ENCODE assay signal across 18 cellular contexts in genomic region chr3:171890398-171890797, GRCh38. TPM values are rescaled to one million over a fixed set of nuclear protein-coding genes. Genes with fewer than 3 reads are reported as not detected.
A peak's percentile ranks its signal among the peaks of the same experiment; 100 is the strongest.
DNase-seq lines count a peak whose midpoint lies in the region; ATAC-seq and TF ChIP-seq lines count a peak whose summit lies in the region.
"Had no signal": no experiment of that assay in that cellular context is flagged by ENCODE, and none has a peak within 500 bp of the region (broad histone marks: within the 10 kb centered on the region; RNA-seq: fewer than 3 reads in every experiment).

No MANE protein-coding gene starts in this region.

- peak; percentile 23 for DNase-seq in mammary epithelial cell
- no peak for DNase-seq in breast epithelium (ENCODE audit: low spot score in 2 of 2)
- DNase-seq in kidney tubule cell (ENCODE audit: low spot score), result peak; percentile 26
- DNase-seq in stimulated activated naive CD8-positive, alpha-beta T cell treated with anti-CD3 and anti-CD28 coated beads, Interleukin-15, Interleukin-2, amounts not matched to agents 100 U/mL and 50 U/mL, for 24 hours, result no peak
- DNase-seq in D341Med (ENCODE audit: low spot score), result no peak
- DNase-seq: H7, NCI-H1417, NCI-H187 treated with DMSO at 0.1 percent for 48 hours, NCI-H226, NCI-H524, NCI-H82, PC-9, SIG-M5 had no signal

- H3K27me3 ChIP-seq in mammary epithelial cell (ENCODE audit: insufficient read depth, low read length) (no peaks in the 10 kb centered on the region), breast epithelium (no peaks in the 10 kb centered on the region)

- H3K4me1 ChIP-seq in mammary epithelial cell (ENCODE audit: insufficient read depth, low read length), result no peaks in the 10 kb centered on the region
- H3K4me1 ChIP-seq in breast epithelium, result no peaks in the 10 kb centered on the region

- no peaks in the 10 kb centered on the region for H3K9me3 ChIP-seq in mammary epithelial cell (replicated peaks; ENCODE audit: insufficient read depth, low read length)
- H3K9me3 ChIP-seq in breast epithelium, result no peaks in the 10 kb centered on the region

- CTCF ChIA-PET in mammary epithelial cell (lab: Charles Lee; ENCODE audit: low non-redundant PET), result no interaction called here

- peak; percentile 82 for ATAC-seq in activated T-helper 17 cell treated with anti-CD3 and anti-CD28 coated beads, Interleukin-2, amount 50 U/mL, for 72 hours (replicated peaks)
- peak; percentile 73 for ATAC-seq in stimulated activated naive CD8-positive, alpha-beta T cell treated with anti-CD3 and anti-CD28 coated beads, Interleukin-15, Interleukin-2, amounts not matched to agents 100 U/mL and 50 U/mL, for 24 hours
- no peak for ATAC-seq in HG03432 (IDR thresholded peaks at IDR 0.05; ENCODE audit: unreplicated experiment)

- H3K27ac ChIP-seq in mammary epithelial cell (ENCODE audit: insufficient read depth, low read depth, low read length) (no peak overlapping the region), breast epithelium (no peak overlapping the region)
- H3K27ac ChIP-seq: PC-9, RWPE1 had no signal

- H3K4me1 Mint-ChIP-seq in activated T-helper 17 cell treated with anti-CD3 and anti-CD28 coated beads, Interleukin-2, amount 50 U/mL, for 72 hours, result no peaks in the 10 kb centered on the region

- no peak overlapping the region for H3K4me2 ChIP-seq in mammary epithelial cell (ENCODE audit: insufficient read depth, low read depth, low read length)
- H3K4me2 ChIP-seq: PC-9 had no signal

- H3K27me3 Mint-ChIP-seq in activated T-helper 17 cell treated with anti-CD3 and anti-CD28 coated beads, Interleukin-2, amount 50 U/mL, for 72 hours, result peaks cover 13% of the 10 kb centered on the region

- H3K36me3 ChIP-seq in mammary epithelial cell (ENCODE audit: insufficient read depth, low read length), result no peaks in the 10 kb centered on the region
- no peaks in the 10 kb centered on the region for H3K36me3 ChIP-seq in breast epithelium

- H3K4me3 ChIP-seq in mammary epithelial cell (replicated peaks in 1 of 3; ENCODE audit: insufficient read depth in 1 of 3, low read depth in 2 of 3, low read length in 3 of 3) (no peak overlapping the region), breast epithelium (no peak overlapping the region)
- H3K4me3 ChIP-seq: PC-9 had no signal

- no peak overlapping the region for H3K27ac Mint-ChIP-seq in activated T-helper 17 cell treated with anti-CD3 and anti-CD28 coated beads, Interleukin-2, amount 50 U/mL, for 72 hours
- H3K27ac Mint-ChIP-seq: CD14-positive monocyte had no signal

- in situ Hi-C loops in mammary epithelial cell (cut with MboI; ENCODE audit: low sequenced_read_pairs in 2 of 2), result no loop called here

- TF ChIP-seq POLR2A in breast epithelium (IDR thresholded peaks at IDR 0.05), result no peak

- no peak for TF ChIP-seq CTCF in mammary epithelial cell (conservative IDR thresholded peaks at IDR 0.05 in 1 of 2, IDR thresholded peaks at IDR 0.05 in 1 of 2; ENCODE audit: extremely low read depth in 1 of 2, insufficient read depth in 1 of 2, low read depth in 1 of 2, low read length in 2 of 2)
- no peak for TF ChIP-seq CTCF in breast epithelium (IDR thresholded peaks at IDR 0.05)

- H3K79me2 ChIP-seq in mammary epithelial cell (ENCODE audit: insufficient read depth, low read length), result no peaks in the 10 kb centered on the region

- no peaks in the 10 kb centered on the region for H3K36me3 Mint-ChIP-seq in activated T-helper 17 cell treated with anti-CD3 and anti-CD28 coated beads, Interleukin-2, amount 50 U/mL, for 72 hours (ENCODE audit: low read depth)
- H3K36me3 Mint-ChIP-seq: CD14-positive monocyte had no signal

- intact Hi-C loops in mammary epithelial cell (cut with micrococcal nuclease), result no loop called here
- intact Hi-C loops in breast epithelium (cut with DNase I; ENCODE audit: low total_unique reads), result no loop called here

- no peaks in the 10 kb centered on the region for H3K9me3 Mint-ChIP-seq in activated T-helper 17 cell treated with anti-CD3 and anti-CD28 coated beads, Interleukin-2, amount 50 U/mL, for 72 hours
- H3K9me3 Mint-ChIP-seq: CD14-positive monocyte had no signal

- dilution Hi-C loops in mammary epithelial cell (cut with HindIII; ENCODE audit: low sequenced_read_pairs), result no loop called here

- H3K4me3 Mint-ChIP-seq in activated T-helper 17 cell treated with anti-CD3 and anti-CD28 coated beads, Interleukin-2, amount 50 U/mL, for 72 hours, result no peak overlapping the region
- H3K4me3 Mint-ChIP-seq: CD14-positive monocyte had no signal

- 88% methylated on average over 2 of the region's 2 CpGs for WGBS in mammary epithelial cell (ENCODE audit: low coverage, missing lambda C conversion rate)

- no peak overlapping the region for H3K9ac ChIP-seq in mammary epithelial cell (ENCODE audit: insufficient read depth, low read length)

- no peaks in the 10 kb centered on the region for H4K20me1 ChIP-seq in mammary epithelial cell (ENCODE audit: insufficient read depth, low read length)

- BruUV-seq in mammary epithelial cell (replicated peaks; lab: Mats Ljungman, UMichigan), result no TSS peak

- no peak overlapping the region for H2AFZ ChIP-seq in mammary epithelial cell (ENCODE audit: low read depth, low read length)
- H2AFZ ChIP-seq: PC-9 had no signal

RNA-seq across cellular contexts. Expression of gene TMEM212, which starts 47.2 kb away (rescaled TPM):
- total RNA-seq in mammary epithelial cell (not detected), breast epithelium (1 to 10 TPM in 1 of 3 donors, not detected in 2; 1.3 TPM)
- polyA plus RNA-seq in mammary epithelial cell, result not detected
- not detected for polyA minus RNA-seq in mammary epithelial cell
- total RNA-seq in activated T-helper 17 cell treated with anti-CD3 and anti-CD28 coated beads, Interleukin-2, amount 50 U/mL, for 72 hours, result not detected
- total RNA-seq: H7, M059J, PC-9 had no signal
- polyA plus RNA-seq: CD14-positive monocyte had no signal

Comparison
In these comparisons a context has a peak if more than half of its experiments do, and no peak if none do; other contexts are left out.
1. DNase-seq: peak in mammary epithelial cell (single experiment) and kidney tubule cell (single experiment); none in breast epithelium (0 of 2), stimulated activated naive CD8-positive, alpha-beta T cell treated with anti-CD3 and anti-CD28 coated beads, Interleukin-15, Interleukin-2, amounts not matched to agents 100 U/mL and 50 U/mL, for 24 hours (single experiment) and D341Med (single experiment).